In genomic region chr7:64965594-64965993, GRCh38 we compare ENCODE assay signal across 22 cellular contexts. TPM values are rescaled to one million over a fixed set of nuclear protein-coding genes. Genes with fewer than 3 reads are reported as not detected.
DNase-seq lines count a peak whose midpoint lies in the region; ATAC-seq, FAIRE-seq and TF ChIP-seq lines count a peak whose summit lies in the region.
"Had no signal": no experiment of that assay in that cellular context is flagged by ENCODE, and none has a peak within 500 bp of the region (broad histone marks: within the 10 kb centered on the region; RNA-seq: fewer than 3 reads in every experiment).

No MANE protein-coding gene starts in this region.

- H3K9ac ChIP-seq in IMR-90 (ENCODE audit: low read depth, low read length) (no peak overlapping the region), K562 (ENCODE audit: insufficient read depth in 1 of 2, low read depth in 2 of 2, low read length in 2 of 2) (no peak overlapping the region)
- H3K9ac ChIP-seq: BLaER1 had no signal

- no peak overlapping the region for H3K4ac ChIP-seq in IMR-90 (ENCODE audit: low read depth, low read length)

- ATAC-seq in IMR-90 (ENCODE audit: low read depth): no peak
- no peak for ATAC-seq in K562
- ATAC-seq: CD8-positive, alpha-beta T cell; GM12878; GM23338; HCT116 had no signal

- CTCF ChIA-PET in IMR-90 (lab: Yijun Ruan, JAX) (no interaction called here), K562 (lab: Yijun Ruan, JAX; ENCODE audit: low intra/inter-chr PET ratio) (no interaction called here)

- H2AFZ ChIP-seq in IMR-90 (replicated peaks; ENCODE audit: low read length, poor library complexity) (no peak overlapping the region), K562 (ENCODE audit: low read depth, low read length) (no peak overlapping the region)
- H2AFZ ChIP-seq: GM23338 had no signal

- no TSS peak for BruUV-seq in IMR-90 (replicated peaks; lab: Mats Ljungman, UMichigan)
- BruUV-seq in K562 (replicated peaks; lab: Mats Ljungman, UMichigan): no TSS peak

- DNase-seq in NCI-H748 (lab: John Stamatoyannopoulos, UW; ENCODE audit: unreplicated experiment) (peak; percentile 44), NCI-H748 treated with DMSO at 0.1 percent for 48 hours (lab: John Stamatoyannopoulos, UW) (no peak), IMR-90 (no peak), NCI-H1105 treated with DMSO at 0.1 percent for 48 hours (lab: John Stamatoyannopoulos, UW) (peak; percentile 75), K562 (ENCODE audit: extremely low read depth in 1 of 4, low spot score in 3 of 4) (no peak), SW 1271 (lab: John Stamatoyannopoulos, UW) (no peak), HPDE6-E6E7 (ENCODE audit: extremely low spot score) (no peak)
- DNase-seq: Caco-2; CD4-positive, CD25-positive, alpha-beta regulatory T cell; CD8-positive, alpha-beta T cell; DMS 273 treated with DMSO at 0.1 percent for 48 hours; DMS79; EL; GDM1; H9 had no signal

- TF ChIP-seq RAD21 in IMR-90 (IDR thresholded peaks at IDR 0.05; ENCODE audit: low read length): no peak
- no peak for TF ChIP-seq RAD21 in K562 (CRISPR knock-in tag; conservative IDR thresholded peaks at IDR 0.05 in 1 of 2, IDR thresholded peaks at IDR 0.05 in 1 of 2)

- H2BK120ac ChIP-seq in IMR-90 (ENCODE audit: low read depth, low read length): no peak overlapping the region

- no peak for TF ChIP-seq EP300 in K562 (IDR thresholded peaks at IDR 0.05; ENCODE audit: low read length)

- POLR2A ChIA-PET in IMR-90 (lab: Charles Lee; ENCODE audit: unreplicated experiment): no interaction called here
- POLR2A ChIA-PET in K562 (lab: Yijun Ruan, JAX): no interaction called here

- TF ChIP-seq POLR2A in IMR-90 (IDR thresholded peaks at IDR 0.05; ENCODE audit: low read depth, low read length): no peak
- TF ChIP-seq POLR2A in K562 (conservative IDR thresholded peaks at IDR 0.05): no peak

- H4K91ac ChIP-seq in IMR-90 (ENCODE audit: insufficient read depth, low read depth, low read length): no peak overlapping the region

- H3K4me3 ChIP-seq in IMR-90 (ENCODE audit: insufficient read depth, low read depth, low read length) (no peak overlapping the region), K562 (no peak overlapping the region)
- H3K4me3 ChIP-seq: BLaER1, GM12878, GM23338 had no signal

- H3K36me3 ChIP-seq in IMR-90 (ENCODE audit: control insufficient read depth, insufficient read depth, low read length) (no peaks in the 10 kb centered on the region), K562 (ENCODE audit: control insufficient read depth, insufficient read depth, low read length) (no peaks in the 10 kb centered on the region)
- H3K36me3 ChIP-seq: BLaER1 had no signal

- H2AK9ac ChIP-seq in IMR-90 (replicated peaks; ENCODE audit: low read depth, low read length, poor library complexity): no peak overlapping the region

- dilution Hi-C loops in IMR-90 (cut with HindIII; ENCODE audit: low sequenced_read_pairs, unreplicated experiment): no loop called here

- H3K79me2 ChIP-seq in K562 (ENCODE audit: control insufficient read depth, insufficient read depth, low read length): no peaks in the 10 kb centered on the region

- H3K27ac ChIP-seq in IMR-90 (ENCODE audit: insufficient read depth, low read length): no peak overlapping the region
- H3K27ac ChIP-seq in K562 (ENCODE audit: extremely low read depth, low read depth, low read length): no peak overlapping the region
- H3K27ac ChIP-seq: BLaER1, C4-2B had no signal

- no peak overlapping the region for H2BK15ac ChIP-seq in IMR-90 (ENCODE audit: low read depth, low read length)

- H3K79me1 ChIP-seq in IMR-90 (ENCODE audit: low read depth in 1 of 2, low read length in 2 of 2): no peaks in the 10 kb centered on the region

- no peak overlapping the region for H3K14ac ChIP-seq in IMR-90 (replicated peaks; ENCODE audit: low read depth, low read length)

- TF ChIP-seq CTCF in IMR-90 (conservative IDR thresholded peaks at IDR 0.05; ENCODE audit: low read depth, low read length) (no peak), K562 (IDR thresholded peaks at IDR 0.05 in 2 of 3, conservative IDR thresholded peaks at IDR 0.05 in 1 of 3; ENCODE audit: insufficient read depth in 2 of 3, low read depth in 1 of 3, low read length in 3 of 3) (no peak)

- no peak overlapping the region for H2AK5ac ChIP-seq in IMR-90 (ENCODE audit: low read depth, low read length)

- H4K20me1 ChIP-seq in IMR-90 (ENCODE audit: insufficient read depth, low read length) (no peaks in the 10 kb centered on the region), K562 (replicated peaks; ENCODE audit: control insufficient read depth, insufficient read depth, low read length) (no peaks in the 10 kb centered on the region)
- H4K20me1 ChIP-seq: BLaER1 had no signal

- in situ Hi-C loops in IMR-90 (cut with MboI; ENCODE audit: low sequenced_read_pairs) (no loop called here), K562 (cut with MboI) (no loop called here)

- H3K4me1 ChIP-seq in IMR-90 (ENCODE audit: control insufficient read depth, insufficient read depth, low read length) (no peaks in the 10 kb centered on the region), K562 (replicated peaks in 1 of 2; ENCODE audit: control insufficient read depth in 2 of 2, insufficient read depth in 2 of 2, low read length in 2 of 2) (no peaks in the 10 kb centered on the region)
- H3K4me1 ChIP-seq: BLaER1, Caco-2 had no signal

- H2BK20ac ChIP-seq in IMR-90 (ENCODE audit: low read depth, low read length): no peak overlapping the region

- H3K9me1 ChIP-seq in IMR-90 (ENCODE audit: insufficient read depth, low read length): no peaks in the 10 kb centered on the region
- H3K9me1 ChIP-seq in K562 (ENCODE audit: control insufficient read depth, insufficient read depth, low read length): no peaks in the 10 kb centered on the region

- H3K56ac ChIP-seq in IMR-90 (ENCODE audit: extremely low read depth, insufficient read depth, low read length): no peak overlapping the region

- no peak overlapping the region for H2BK5ac ChIP-seq in IMR-90 (ENCODE audit: low read depth, low read length, poor library complexity, severe bottlenecking)

- no peak overlapping the region for H4K5ac ChIP-seq in IMR-90 (ENCODE audit: low read depth, low read length)

- H3K18ac ChIP-seq in IMR-90 (ENCODE audit: low read depth, low read length): no peak overlapping the region

- H3K23ac ChIP-seq in IMR-90 (ENCODE audit: low read depth, low read length): no peak overlapping the region

- no peak for FAIRE-seq in K562 (lab: Jason Lieb, UNC)
- FAIRE-seq: D721Med, GM12878, GM19239 had no signal

- no peak overlapping the region for H4K8ac ChIP-seq in IMR-90 (ENCODE audit: low read depth in 2 of 2, low read length in 2 of 2)

- peaks cover 2% of the 10 kb centered on the region; the same call in 1 of the 2 replicates for H3K9me3 ChIP-seq in IMR-90 (ENCODE audit: control insufficient read depth, insufficient read depth, low read length)
- peaks cover 4% of the 10 kb centered on the region; the same call in 1 of the 2 replicates for H3K9me3 ChIP-seq in K562 (replicated peaks; ENCODE audit: control insufficient read depth, insufficient read depth, low read depth, low read length)

- intact Hi-C loops in IMR-90 (cut with micrococcal nuclease) (no loop called here), K562 (cut with micrococcal nuclease) (no loop called here)

- no peaks in the 10 kb centered on the region for H3K27me3 ChIP-seq in IMR-90 (ENCODE audit: control insufficient read depth, insufficient read depth, low read length)
- no peaks in the 10 kb centered on the region for H3K27me3 ChIP-seq in K562 (ENCODE audit: control insufficient read depth in 2 of 2, insufficient read depth in 2 of 2, low read length in 2 of 2)
- H3K27me3 ChIP-seq: BLaER1 had no signal

- no peak overlapping the region for H3K4me2 ChIP-seq in IMR-90 (ENCODE audit: low read depth, low read length)
- H3K4me2 ChIP-seq in K562 (ENCODE audit: insufficient read depth, low read length): no peak overlapping the region
- H3K4me2 ChIP-seq: BLaER1, GM23338 had no signal

RNA-seq across cellular contexts. Expression of gene ZNF117, which starts 25.2 kb away (rescaled TPM):
- total RNA-seq in IMR-90 (2012; rRNA removed) (2.9 and 4.4 TPM in 2 replicates), K562 (2014; rRNA removed) (6.3 and 6.7 TPM in 2 replicates), K562 (2014; rRNA removed; fragmentation: Illumina TruSeq; extraction: Trizol) (15.5 and 17.4 TPM in 2 replicates), K562 (2015; rRNA removed; fragmentation: Illumina TruSeq; extraction: Trizol) (16.4 and 18.9 TPM in 2 replicates), K562 (2021) (8.5 and 9.3 TPM in 2 replicates)
- polyA plus RNA-seq in IMR-90 (2012; rRNA removed) (2.5 and 4.0 TPM in 2 replicates), K562 (2011; rRNA removed) (14.4 and 17.8 TPM in 2 replicates), K562 (2014; fragmentation: Illumina TruSeq; extraction: Trizol) (13.3 and 17.6 TPM in 2 replicates), K562 (2014; fragmentation: Nextera tagmentation; extraction: Ambion mirVana) (1 to 10 TPM; 2.5 to 3.7 TPM), K562 (2014; rRNA removed) (12.8 and 14.1 TPM in 2 replicates)
- polyA plus RNA-seq in IMR-90 (2012; cell fraction: cytosol; rRNA removed): 0.11 TPM in 2 replicates
- 1.4 and 26.9 TPM in 2 replicates for polyA plus RNA-seq in IMR-90 (2012; cell fraction: nucleus; rRNA removed; ENCODE audit: low replicate concordance)
- 13.4 and 57.5 TPM in 2 replicates for total RNA-seq in K562 (2011; cell fraction: chromatin; rRNA removed; ENCODE audit: low replicate concordance)
- total RNA-seq in K562 (2011; cell fraction: nucleolus; rRNA removed): 6.2 and 10.7 TPM in 2 replicates
- total RNA-seq in K562 (2011; cell fraction: nucleoplasm; rRNA removed): 23.7 and 38.9 TPM in 2 replicates
- polyA plus RNA-seq in K562 (2011; cell fraction: cytosol; rRNA removed): 0.88 and 2.7 TPM in 2 replicates
- polyA plus RNA-seq in K562 (2011; cell fraction: nucleus; rRNA removed): 24.7 and 26.3 TPM in 2 replicates
- polyA plus RNA-seq in K562 (2012): 7.3 and 50.4 TPM in 2 replicates
- 13.7 and 17.5 TPM in 2 replicates for polyA minus RNA-seq in K562 (2011; rRNA and poly(A)+ RNA removed)
- 2.5 and 3.2 TPM in 2 replicates for polyA minus RNA-seq in K562 (2011; cell fraction: cytosol; rRNA and poly(A)+ RNA removed)
- polyA minus RNA-seq in K562 (2011; cell fraction: nucleus; rRNA and poly(A)+ RNA removed): 18.8 and 29.1 TPM in 2 replicates

RNA-seq across cellular contexts. Expression of gene ERV3-1, which starts 40.9 kb away (rescaled TPM):
- total RNA-seq in IMR-90 (2012; rRNA removed) (8.6 and 11.8 TPM in 2 replicates), K562 (2014; rRNA removed) (13.9 and 15.6 TPM in 2 replicates), K562 (2014; rRNA removed; fragmentation: Illumina TruSeq; extraction: Trizol) (22.0 TPM in 2 replicates), K562 (2015; rRNA removed; fragmentation: Illumina TruSeq; extraction: Trizol) (21.2 and 23.6 TPM in 2 replicates), K562 (2021) (15.7 and 18.4 TPM in 2 replicates)
- polyA plus RNA-seq in IMR-90 (2012; rRNA removed) (6.1 and 7.0 TPM in 2 replicates), K562 (2011; rRNA removed) (27.2 and 30.0 TPM in 2 replicates), K562 (2014; fragmentation: Illumina TruSeq; extraction: Trizol) (22.0 and 25.6 TPM in 2 replicates), K562 (2014; fragmentation: Nextera tagmentation; extraction: Ambion mirVana) (10 to 100 TPM; 10.2 to 13.7 TPM), K562 (2014; rRNA removed) (24.2 and 27.5 TPM in 2 replicates)
- polyA plus RNA-seq in IMR-90 (2012; cell fraction: cytosol; rRNA removed): 0.73 and 1.4 TPM in 2 replicates
- 9.1 and 64.9 TPM in 2 replicates for polyA plus RNA-seq in IMR-90 (2012; cell fraction: nucleus; rRNA removed; ENCODE audit: low replicate concordance)
- 63.4 and 111 TPM in 2 replicates for total RNA-seq in K562 (2011; cell fraction: chromatin; rRNA removed; ENCODE audit: low replicate concordance)
- 46.4 and 53.8 TPM in 2 replicates for total RNA-seq in K562 (2011; cell fraction: nucleolus; rRNA removed)
- 86.2 and 152 TPM in 2 replicates for total RNA-seq in K562 (2011; cell fraction: nucleoplasm; rRNA removed)
- 6.5 and 14.5 TPM in 2 replicates for polyA plus RNA-seq in K562 (2011; cell fraction: cytosol; rRNA removed)
- 77.7 and 109 TPM in 2 replicates for polyA plus RNA-seq in K562 (2011; cell fraction: nucleus; rRNA removed)
- 15.4 and 70.9 TPM in 2 replicates for polyA plus RNA-seq in K562 (2012)
- polyA minus RNA-seq in K562 (2011; rRNA and poly(A)+ RNA removed): 27.6 and 30.0 TPM in 2 replicates
- polyA minus RNA-seq in K562 (2011; cell fraction: cytosol; rRNA and poly(A)+ RNA removed): 12.8 and 14.7 TPM in 2 replicates
- polyA minus RNA-seq in K562 (2011; cell fraction: nucleus; rRNA and poly(A)+ RNA removed): 61.4 and 77.4 TPM in 2 replicates

Comparison
In these comparisons a context has a peak if more than half of its experiments do, and no peak if none do; other contexts are left out.
1. DNase-seq: peak in NCI-H748 (single experiment) and NCI-H1105 treated with DMSO at 0.1 percent for 48 hours (single experiment); none in NCI-H748 treated with DMSO at 0.1 percent for 48 hours (single experiment), IMR-90 (single experiment), K562 (0 of 4), SW 1271 (0 of 2) and HPDE6-E6E7 (single experiment).